Comparison of ENCODE assay signal across 10 cellular contexts in the genomic region with DNA sequence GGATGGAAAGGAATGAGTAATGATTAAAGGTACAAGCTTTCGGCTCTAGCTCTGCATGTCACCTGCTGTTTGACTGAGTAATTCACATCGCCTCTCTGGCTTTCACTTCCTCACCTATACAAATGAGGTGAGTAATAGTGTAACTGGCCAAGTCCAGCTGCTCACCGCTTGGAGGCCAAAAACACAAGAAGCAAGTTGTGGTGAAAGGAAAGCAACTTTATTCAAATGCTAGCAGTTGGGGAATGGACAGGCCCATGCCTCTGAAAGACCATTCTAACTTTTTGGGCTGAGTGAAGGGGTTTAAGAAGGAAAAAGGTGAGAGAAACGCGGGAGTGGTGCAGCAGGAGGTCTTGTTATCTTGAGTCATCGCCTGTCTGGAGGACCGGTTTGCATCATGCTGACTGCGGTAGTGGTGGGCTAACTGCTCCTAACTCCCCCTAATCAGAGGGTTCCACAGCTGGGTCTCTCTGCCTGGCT. TPM values are rescaled to one million over a fixed set of nuclear protein-coding genes. Genes with fewer than 3 reads are reported as not detected.
DNase-seq lines count a peak whose midpoint lies in the region; ATAC-seq and TF ChIP-seq lines count a peak whose summit lies in the region.
"Had no signal": no experiment of that assay in that cellular context is flagged by ENCODE, and none has a peak within 500 bp of the region (broad histone marks: within the 10 kb centered on the region; RNA-seq: fewer than 3 reads in every experiment).

No MANE protein-coding gene starts in this region.

- CTCF ChIA-PET in WTC11 (lab: Charles Lee): interaction anchor here (0.8 to 1.2 kb wide), 3 partner anchors 56 to 121 kb away, joined by 3 read pairs; no protein-coding TSS in a partner anchor

- H2BK15ac ChIP-seq in mesenchymal stem cell (ENCODE audit: low read depth, poor library complexity, severe bottlenecking): no peak overlapping the region

- intact Hi-C loops in dorsolateral prefrontal cortex (cut with DNase I): loop anchor here (10.0 kb wide), 2 partner anchors 99 to 271 kb away; a partner anchor contains a TSS

- TF ChIP-seq CTCF in GM10266 (IDR thresholded peaks at IDR 0.05; ENCODE audit: control insufficient read depth, insufficient read depth, low read depth, missing control alignments) (peak; percentile 29), WTC11 (IDR thresholded peaks at IDR 0.05) (no peak), osteocyte (IDR thresholded peaks at IDR 0.05) (no peak), dorsolateral prefrontal cortex (IDR thresholded peaks at IDR 0.05 in 54 of 56, conservative IDR thresholded peaks at IDR 0.05 in 2 of 56; ENCODE audit: low read depth in 1 of 56, partially characterized antibody in 56 of 56) (no peak)

- H3K27me3 Mint-ChIP-seq in WTC11 (ENCODE audit: low read depth) (peaks cover 21% of the 10 kb centered on the region), osteocyte (ENCODE audit: unreplicated experiment) (peaks cover 76% of the 10 kb centered on the region)

- H3K27me3 ChIP-seq in mesenchymal stem cell (ENCODE audit: control insufficient read depth in 1 of 2, insufficient read depth in 1 of 2, low read length in 2 of 2) (peaks cover 19 to 55% of the 10 kb centered on the region in 2 experiments), dorsolateral prefrontal cortex (peaks cover 0 to 7% (median 0%) of the 10 kb centered on the region in 45 donors)

- POLR2A ChIA-PET in WTC11 (lab: Charles Lee): interaction anchor here (0.6 to 1.2 kb wide), 3 partner anchors 11 to 1013 kb away, joined by 3 read pairs; no protein-coding TSS in a partner anchor

- H4K8ac ChIP-seq in mesenchymal stem cell (ENCODE audit: low read length): no peak overlapping the region

- H3K9ac ChIP-seq in mesenchymal stem cell (ENCODE audit: low read length): no peak overlapping the region

- no peaks in the 10 kb centered on the region for H3K9me3 ChIP-seq in mesenchymal stem cell (ENCODE audit: control insufficient read depth, low read length)

- no peak overlapping the region for H3K14ac ChIP-seq in mesenchymal stem cell (ENCODE audit: low read length in 2 of 2)

- no peak overlapping the region for H3K4me2 ChIP-seq in mesenchymal stem cell (ENCODE audit: low read length, poor library complexity, severe bottlenecking)

- WGBS in mesenchymal stem cell: 29% methylated on average over 2 of the region's 8 CpGs

- H3K4me1 Mint-ChIP-seq in WTC11: peaks cover 14% of the 10 kb centered on the region
- H3K4me1 Mint-ChIP-seq in osteocyte (ENCODE audit: unreplicated experiment): no peaks in the 10 kb centered on the region

- no peak overlapping the region for H2AK5ac ChIP-seq in mesenchymal stem cell (ENCODE audit: low read length, severe bottlenecking)

- no peak overlapping the region for H3K4ac ChIP-seq in mesenchymal stem cell (ENCODE audit: low read depth in 1 of 2, low read length in 2 of 2)

- H3K36me3 Mint-ChIP-seq in WTC11 (no peaks in the 10 kb centered on the region), osteocyte (ENCODE audit: unreplicated experiment) (no peaks in the 10 kb centered on the region)

- H3K4me3 Mint-ChIP-seq in WTC11 (no peak overlapping the region), osteocyte (ENCODE audit: unreplicated experiment) (no peak overlapping the region)

- H3K36me3 ChIP-seq in mesenchymal stem cell (ENCODE audit: control insufficient read depth in 1 of 2, insufficient read depth in 2 of 2, low read depth in 1 of 2, low read length in 2 of 2): no peaks in the 10 kb centered on the region

- no peaks in the 10 kb centered on the region for H3K4me1 ChIP-seq in mesenchymal stem cell (ENCODE audit: control insufficient read depth, insufficient read depth, low read depth, low read length)

- no peak overlapping the region for H2BK12ac ChIP-seq in mesenchymal stem cell (ENCODE audit: low read length in 2 of 2)

- no peak overlapping the region for H2BK5ac ChIP-seq in mesenchymal stem cell (ENCODE audit: low read depth, low read length, poor library complexity, severe bottlenecking)

- H3K9me3 Mint-ChIP-seq in WTC11 (no peaks in the 10 kb centered on the region), osteocyte (ENCODE audit: unreplicated experiment) (no peaks in the 10 kb centered on the region)

- DNase-seq in GM10266 (ENCODE audit: extremely low spot score): peak; percentile 68
- no peak for DNase-seq in WTC11 (ENCODE audit: low spot score)
- no peak for DNase-seq in dedifferentiated amniotic fluid mesenchymal stem cell (ENCODE audit: extremely low spot score)
- DNase-seq in mesenchymal stem cell: no peak
- DNase-seq in osteocyte (ENCODE audit: extremely low spot score, unreplicated experiment): no peak
- no peak for DNase-seq in dorsolateral prefrontal cortex
- DNase-seq: DMS79 had no signal

- no peaks in the 10 kb centered on the region for H3K79me1 ChIP-seq in mesenchymal stem cell (replicated peaks; ENCODE audit: low read length, poor library complexity, severe bottlenecking)

- ATAC-seq in GM19351 (IDR thresholded peaks at IDR 0.05; ENCODE audit: unreplicated experiment) (peak; percentile 94), HG03060 (IDR thresholded peaks at IDR 0.05; ENCODE audit: low read depth, unreplicated experiment) (peak; percentile 96), WTC11 (peak; percentile 87)

- no peak overlapping the region for H3K27ac ChIP-seq in mesenchymal stem cell (ENCODE audit: low read length, poor library complexity, severe bottlenecking)
- H3K27ac ChIP-seq in dorsolateral prefrontal cortex: no peak overlapping the region

- H4K91ac ChIP-seq in mesenchymal stem cell (ENCODE audit: low read length): no peak overlapping the region

- H3K4me3 ChIP-seq in mesenchymal stem cell (ENCODE audit: insufficient read depth in 1 of 2, low read depth in 1 of 2, low read length in 2 of 2) (no peak overlapping the region), dorsolateral prefrontal cortex (no peak overlapping the region)

- peak overlapping the region; percentile 79 for H3K27ac Mint-ChIP-seq in WTC11
- no peak overlapping the region for H3K27ac Mint-ChIP-seq in osteocyte (ENCODE audit: unreplicated experiment)

- H3K23ac ChIP-seq in mesenchymal stem cell (ENCODE audit: low read length in 2 of 2): no peak overlapping the region

- no peak overlapping the region for H2AFZ ChIP-seq in mesenchymal stem cell (ENCODE audit: low read depth, low read length)

- H3K18ac ChIP-seq in mesenchymal stem cell (ENCODE audit: low read depth in 1 of 2, low read length in 2 of 2): no peak overlapping the region

- H2BK120ac ChIP-seq in mesenchymal stem cell (ENCODE audit: low read depth, low read length): no peak overlapping the region

TF ChIP-seq in WTC11, 78 proteins besides CTCF, POLR2A, EP300 and RAD21 (continues in another document):
- TF ChIP-seq, protein P1, sequence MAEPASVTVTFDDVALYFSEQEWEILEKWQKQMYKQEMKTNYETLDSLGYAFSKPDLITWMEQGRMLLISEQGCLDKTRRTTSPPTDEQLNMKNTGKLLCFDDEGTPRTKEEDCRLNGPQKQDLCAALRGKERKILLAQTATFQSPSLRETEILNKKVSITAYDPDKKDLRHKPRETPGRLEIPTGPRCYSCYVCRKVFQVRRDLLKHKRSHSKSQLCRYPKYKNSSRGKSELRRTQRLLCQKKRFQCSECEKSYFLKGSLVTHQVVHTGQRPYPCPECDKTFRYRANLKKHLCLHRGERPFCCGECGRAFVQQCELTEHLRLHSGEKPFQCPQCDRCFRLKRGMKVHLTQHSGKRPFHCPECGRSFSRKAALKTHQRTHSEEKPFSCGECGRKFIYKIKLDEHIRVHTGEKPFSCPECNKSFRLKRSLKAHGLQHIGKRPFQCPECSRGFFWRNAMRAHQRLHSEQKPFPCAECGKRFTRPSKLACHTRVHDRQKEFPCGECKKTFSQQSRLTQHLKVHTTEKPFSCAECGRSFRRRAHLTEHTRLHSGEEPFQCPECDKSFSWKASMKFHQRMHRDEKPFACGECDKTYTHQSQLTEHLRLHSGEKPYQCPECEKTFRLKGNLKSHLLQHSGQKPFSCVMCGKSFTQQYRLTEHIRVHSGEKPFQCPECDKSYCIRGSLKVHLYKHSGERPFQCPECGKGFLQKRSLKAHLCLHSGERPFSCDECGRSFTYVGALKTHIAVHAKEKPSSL (CRISPR knock-in tag; conservative IDR thresholded peaks at IDR 0.05): no peak
- TF ChIP-seq NR2C2 (CRISPR knock-in tag; IDR thresholded peaks at IDR 0.05): no peak
- TF ChIP-seq FOXK1 (CRISPR knock-in tag; IDR thresholded peaks at IDR 0.05): no peak
- TF ChIP-seq SOX15 (CRISPR knock-in tag; IDR thresholded peaks at IDR 0.05): no peak
- TF ChIP-seq ZNF232 (CRISPR knock-in tag; IDR thresholded peaks at IDR 0.05): no peak
- no peak for TF ChIP-seq CREB1 (CRISPR knock-in tag; IDR thresholded peaks at IDR 0.05)
- no peak for TF ChIP-seq ZNF138 (CRISPR knock-in tag; conservative IDR thresholded peaks at IDR 0.05)
- TF ChIP-seq, protein P2, sequence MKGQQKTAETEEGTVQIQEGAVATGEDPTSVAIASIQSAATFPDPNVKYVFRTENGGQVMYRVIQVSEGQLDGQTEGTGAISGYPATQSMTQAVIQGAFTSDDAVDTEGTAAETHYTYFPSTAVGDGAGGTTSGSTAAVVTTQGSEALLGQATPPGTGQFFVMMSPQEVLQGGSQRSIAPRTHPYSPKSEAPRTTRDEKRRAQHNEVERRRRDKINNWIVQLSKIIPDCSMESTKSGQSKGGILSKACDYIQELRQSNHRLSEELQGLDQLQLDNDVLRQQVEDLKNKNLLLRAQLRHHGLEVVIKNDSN (CRISPR knock-in tag; IDR thresholded peaks at IDR 0.05): no peak
- TF ChIP-seq, protein P3, sequence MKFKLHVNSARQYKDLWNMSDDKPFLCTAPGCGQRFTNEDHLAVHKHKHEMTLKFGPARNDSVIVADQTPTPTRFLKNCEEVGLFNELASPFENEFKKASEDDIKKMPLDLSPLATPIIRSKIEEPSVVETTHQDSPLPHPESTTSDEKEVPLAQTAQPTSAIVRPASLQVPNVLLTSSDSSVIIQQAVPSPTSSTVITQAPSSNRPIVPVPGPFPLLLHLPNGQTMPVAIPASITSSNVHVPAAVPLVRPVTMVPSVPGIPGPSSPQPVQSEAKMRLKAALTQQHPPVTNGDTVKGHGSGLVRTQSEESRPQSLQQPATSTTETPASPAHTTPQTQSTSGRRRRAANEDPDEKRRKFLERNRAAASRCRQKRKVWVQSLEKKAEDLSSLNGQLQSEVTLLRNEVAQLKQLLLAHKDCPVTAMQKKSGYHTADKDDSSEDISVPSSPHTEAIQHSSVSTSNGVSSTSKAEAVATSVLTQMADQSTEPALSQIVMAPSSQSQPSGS (CRISPR knock-in tag; IDR thresholded peaks at IDR 0.05; ENCODE audit: borderline replicate concordance, low read depth): no peak
- no peak for TF ChIP-seq GABPB1 (CRISPR knock-in tag; IDR thresholded peaks at IDR 0.05)
- no peak for TF ChIP-seq NR3C1 (CRISPR knock-in tag; conservative IDR thresholded peaks at IDR 0.05; ENCODE audit: low read depth)

RNA-seq across cellular contexts. Expression of a gene that starts 45.7 kb away (rescaled TPM):
- 113 to 118 TPM (median 114 TPM) in 3 replicates for total RNA-seq in WTC11 (2021)
- 47.4 TPM for polyA plus RNA-seq in mesenchymal stem cell (2013, experiment 1 of 2)
- 45.7 TPM for polyA plus RNA-seq in mesenchymal stem cell (2013, experiment 2 of 2)
- total RNA-seq in osteocyte: 77.9 and 79.3 TPM in 2 replicates
- 10 to 100 TPM; 39.0 to 73.3 (median 54.9) TPM for total RNA-seq in dorsolateral prefrontal cortex

RNA-seq across cellular contexts. Expression of a gene that starts 51.3 kb away (rescaled TPM):
- total RNA-seq in WTC11 (2021) (not detected in 3 replicates), osteocyte (not detected in 2 replicates), dorsolateral prefrontal cortex (under 1 TPM in 1 of 120 experiments, not detected in 119; 0.53 TPM)
- polyA plus RNA-seq in mesenchymal stem cell (2013, experiment 1 of 2): not detected
- not detected for polyA plus RNA-seq in mesenchymal stem cell (2013, experiment 2 of 2)
- total RNA-seq: astrocyte had no signal
